In the genomic region with DNA sequence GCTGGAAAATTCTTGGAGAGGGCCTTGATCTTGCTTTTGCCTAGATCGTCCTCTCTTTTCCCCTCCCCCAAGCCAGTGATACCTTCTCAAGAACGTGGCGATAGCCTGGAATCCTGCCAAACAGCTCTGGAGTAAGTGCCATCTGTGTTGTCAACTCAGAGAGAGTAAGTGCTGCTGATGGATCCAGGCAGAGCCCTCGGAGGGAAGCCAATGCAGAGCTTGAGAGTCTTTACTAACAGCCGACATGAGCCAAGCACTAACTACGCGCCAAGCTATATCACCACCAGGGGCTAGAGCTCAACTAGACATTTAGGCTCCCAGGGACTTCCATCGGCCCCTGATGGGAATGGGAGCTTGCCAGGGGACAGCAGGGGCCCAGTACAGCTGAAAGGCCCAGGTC, we compare ENCODE assay signal across 9 cellular contexts. TPM values are rescaled to one million over a fixed set of nuclear protein-coding genes. Genes with fewer than 3 reads are reported as not detected.
DNase-seq lines count a peak whose midpoint lies in the region; ATAC-seq lines count a peak whose summit lies in the region.
"Had no signal": no experiment of that assay in that cellular context is flagged by ENCODE, and none has a peak within 500 bp of the region (broad histone marks: within the 10 kb centered on the region; RNA-seq: fewer than 3 reads in every experiment).

No MANE protein-coding gene starts in this region.

- no peaks in the 10 kb centered on the region for H3K27me3 Mint-ChIP-seq in activated CD4-positive, alpha-beta T cell treated with anti-CD3 and anti-CD28 coated beads, Interleukin-2, amount 10 ng/mL, durations not matched to agents 7 days and 5 days
- H3K27me3 Mint-ChIP-seq in central memory CD8-positive, alpha-beta T cell, result no peaks in the 10 kb centered on the region
- H3K27me3 Mint-ChIP-seq in stimulated activated memory B cell treated with anti-CD40 and anti-IgM and Interleukin-4, amounts not matched to agents 10 μg/mL and 1 μg/mL and 100 μg/mL, for 72 hours, result no peaks in the 10 kb centered on the region

- no peaks in the 10 kb centered on the region for H3K9me3 Mint-ChIP-seq in activated CD4-positive, alpha-beta T cell treated with anti-CD3 and anti-CD28 coated beads, Interleukin-2, amount 10 ng/mL, durations not matched to agents 7 days and 5 days
- H3K9me3 Mint-ChIP-seq in central memory CD8-positive, alpha-beta T cell, result no peaks in the 10 kb centered on the region
- no peaks in the 10 kb centered on the region for H3K9me3 Mint-ChIP-seq in stimulated activated memory B cell treated with anti-CD40 and anti-IgM and Interleukin-4, amounts not matched to agents 10 μg/mL and 1 μg/mL and 100 μg/mL, for 72 hours

- POLR2A ChIA-PET in activated CD4-positive, alpha-beta T cell treated with anti-CD3 and anti-CD28 coated beads, Interleukin-2, amount 10 ng/mL, durations not matched to agents 7 days and 5 days (lab: Charles Lee), result no interaction called here

- CTCF ChIA-PET in activated CD4-positive, alpha-beta T cell treated with anti-CD3 and anti-CD28 coated beads, Interleukin-2, amount 10 ng/mL, durations not matched to agents 7 days and 5 days (lab: Charles Lee), result interaction anchor here (0.8 to 1.5 kb wide), 2 partner anchors 11 to 131 kb away, joined by 3 to 4 read pairs; no protein-coding TSS in a partner anchor

- H3K36me3 Mint-ChIP-seq in activated CD4-positive, alpha-beta T cell treated with anti-CD3 and anti-CD28 coated beads, Interleukin-2, amount 10 ng/mL, durations not matched to agents 7 days and 5 days (ENCODE audit: low read depth), result peaks cover 38% of the 10 kb centered on the region
- H3K36me3 Mint-ChIP-seq in central memory CD8-positive, alpha-beta T cell (ENCODE audit: insufficient read depth), result peaks cover 14% of the 10 kb centered on the region
- peaks cover 47% of the 10 kb centered on the region for H3K36me3 Mint-ChIP-seq in stimulated activated memory B cell treated with anti-CD40 and anti-IgM and Interleukin-4, amounts not matched to agents 10 μg/mL and 1 μg/mL and 100 μg/mL, for 72 hours

- ATAC-seq in central memory CD8-positive, alpha-beta T cell (replicated peaks; ENCODE audit: extremely low read depth, poor library complexity, severe bottlenecking), result no peak
- no peak for ATAC-seq in stimulated activated memory B cell treated with anti-CD40 and anti-IgM and Interleukin-4, amounts not matched to agents 10 μg/mL and 1 μg/mL and 100 μg/mL, for 72 hours
- no peak for ATAC-seq in HG03457 (IDR thresholded peaks at IDR 0.05; ENCODE audit: unreplicated experiment)

- peaks cover 72% of the 10 kb centered on the region for H3K4me1 Mint-ChIP-seq in activated CD4-positive, alpha-beta T cell treated with anti-CD3 and anti-CD28 coated beads, Interleukin-2, amount 10 ng/mL, durations not matched to agents 7 days and 5 days
- peaks cover 87% of the 10 kb centered on the region for H3K4me1 Mint-ChIP-seq in central memory CD8-positive, alpha-beta T cell
- H3K4me1 Mint-ChIP-seq in stimulated activated memory B cell treated with anti-CD40 and anti-IgM and Interleukin-4, amounts not matched to agents 10 μg/mL and 1 μg/mL and 100 μg/mL, for 72 hours, result peaks cover 99% of the 10 kb centered on the region

- no peak overlapping the region for H3K4me3 Mint-ChIP-seq in activated CD4-positive, alpha-beta T cell treated with anti-CD3 and anti-CD28 coated beads, Interleukin-2, amount 10 ng/mL, durations not matched to agents 7 days and 5 days
- H3K4me3 Mint-ChIP-seq in central memory CD8-positive, alpha-beta T cell, result no peak overlapping the region
- H3K4me3 Mint-ChIP-seq in stimulated activated memory B cell treated with anti-CD40 and anti-IgM and Interleukin-4, amounts not matched to agents 10 μg/mL and 1 μg/mL and 100 μg/mL, for 72 hours, result no peak overlapping the region

- peak overlapping the region; percentile 16 for H3K27ac Mint-ChIP-seq in activated CD4-positive, alpha-beta T cell treated with anti-CD3 and anti-CD28 coated beads, Interleukin-2, amount 10 ng/mL, durations not matched to agents 7 days and 5 days
- peak overlapping the region; percentile 8 for H3K27ac Mint-ChIP-seq in central memory CD8-positive, alpha-beta T cell (ENCODE audit: low read depth)
- H3K27ac Mint-ChIP-seq in stimulated activated memory B cell treated with anti-CD40 and anti-IgM and Interleukin-4, amounts not matched to agents 10 μg/mL and 1 μg/mL and 100 μg/mL, for 72 hours, result peak overlapping the region; percentile 87

- no peak for DNase-seq in activated CD4-positive, alpha-beta T cell treated with anti-CD3 and anti-CD28 coated beads, Interleukin-2, amount 10 ng/mL, durations not matched to agents 7 days and 5 days
- no peak for DNase-seq in activated CD4-positive, alpha-beta T cell treated with anti-CD3 and anti-CD28 coated beads, Interleukin-2, amount 50 U/mL, for 48 hours
- peak; percentile 87 for DNase-seq in NCI-H2227 (lab: John Stamatoyannopoulos, UW; ENCODE audit: unreplicated experiment)
- DNase-seq in central memory CD8-positive, alpha-beta T cell (ENCODE audit: low spot score in 2 of 2), result no peak
- no peak for DNase-seq in SW 1271 (lab: John Stamatoyannopoulos, UW)
- no peak for DNase-seq in nucleus accumbens (lab: John Stamatoyannopoulos, UW)
- DNase-seq: sigmoid colon had no signal

RNA-seq across cellular contexts. Expression of a gene that starts 17.6 kb away (rescaled TPM):
- total RNA-seq in activated CD4-positive, alpha-beta T cell treated with anti-CD3 and anti-CD28 coated beads, Interleukin-2, amount 10 ng/mL, durations not matched to agents 7 days and 5 days, result 100 to 1,000 TPM; 128 to 129 TPM

Comparison
In these comparisons a context has a peak if more than half of its experiments do, and no peak if none do; other contexts are left out.
1. H3K27ac Mint-ChIP-seq: peak in every context shown above with its lines; median percentile 87 in stimulated activated memory B cell treated with anti-CD40 and anti-IgM and Interleukin-4, amounts not matched to agents 10 μg/mL and 1 μg/mL and 100 μg/mL, for 72 hours; 16 in activated CD4-positive, alpha-beta T cell treated with anti-CD3 and anti-CD28 coated beads, Interleukin-2, amount 10 ng/mL, durations not matched to agents 7 days and 5 days; 8 in central memory CD8-positive, alpha-beta T cell.